8 cellular contexts compared by ENCODE assay signal in genomic region chr10:68954904-68955303, GRCh38. TPM values are rescaled to one million over a fixed set of nuclear protein-coding genes. Genes with fewer than 3 reads are reported as not detected.
DNase-seq lines count a peak whose midpoint lies in the region; ATAC-seq, FAIRE-seq and TF ChIP-seq lines count a peak whose summit lies in the region.

No MANE protein-coding gene starts in this region.

- no peak overlapping the region for H2AK5ac ChIP-seq in trophoblast cell (ENCODE audit: low read length)

- H4K8ac ChIP-seq in trophoblast cell (ENCODE audit: low read depth, low read length) = peak overlapping the region; percentile 35

- H3K4me1 Mint-ChIP-seq in activated CD4-positive, alpha-beta T cell treated with anti-CD3 and anti-CD28 coated beads, Interleukin-2, amount 10 ng/mL, durations not matched to agents 24 days and 14 days = peaks cover 23% of the 10 kb centered on the region
- peaks cover 21 to 29% of the 10 kb centered on the region in 2 donors for H3K4me1 Mint-ChIP-seq in effector memory CD8-positive, alpha-beta T cell (ENCODE audit: low read depth in 2 of 2)

- no peak overlapping the region for H4K91ac ChIP-seq in trophoblast cell (ENCODE audit: low read depth, low read length)

- H3K9me3 ChIP-seq in NT2/D1 (ENCODE audit: insufficient read depth, low read length) (no peaks in the 10 kb centered on the region), trophoblast cell (ENCODE audit: insufficient read depth, low read depth, low read length) (peaks cover 2% of the 10 kb centered on the region), small intestine (ENCODE audit: control insufficient read depth, low read depth) (no peaks in the 10 kb centered on the region)

- peak; percentile 56 for DNase-seq in activated CD4-positive, alpha-beta T cell treated with anti-CD3 and anti-CD28 coated beads, Interleukin-2, amount 10 ng/mL, durations not matched to agents 24 days and 14 days
- DNase-seq in activated CD4-positive, alpha-beta T cell treated with anti-CD3 and anti-CD28 coated beads, Interleukin-2, amount 50 U/mL, for 4 hours = no peak
- DNase-seq in NT2/D1 (ENCODE audit: low read depth, low spot score) (no peak), trophoblast cell (no peak), small intestine (no peak), RKO (ENCODE audit: low spot score) (no peak)
- DNase-seq in effector memory CD8-positive, alpha-beta T cell = no peak

- H3K4me3 ChIP-seq in NT2/D1 (ENCODE audit: insufficient read length, low read depth) (peak overlapping the region; percentile 10), trophoblast cell (ENCODE audit: low read depth, low read length) (no peak overlapping the region), small intestine (ENCODE audit: low read depth in 1 of 2, low read length in 2 of 2) (no peak overlapping the region)

- no peak overlapping the region for H3K4ac ChIP-seq in trophoblast cell (ENCODE audit: low read depth, low read length)

- peaks cover 4% of the 10 kb centered on the region for H3K79me1 ChIP-seq in trophoblast cell (ENCODE audit: low read length)

- no peak overlapping the region for H2BK12ac ChIP-seq in trophoblast cell (ENCODE audit: low read length)

- H2BK5ac ChIP-seq in trophoblast cell (ENCODE audit: low read depth, low read length, poor library complexity) = no peak overlapping the region

- no peaks in the 10 kb centered on the region for H3K27me3 ChIP-seq in NT2/D1 (ENCODE audit: insufficient read depth, insufficient read length)
- no peaks in the 10 kb centered on the region for H3K27me3 ChIP-seq in trophoblast cell (ENCODE audit: insufficient read depth, low read length)
- no peaks in the 10 kb centered on the region for H3K27me3 ChIP-seq in small intestine (ENCODE audit: control insufficient read depth in 2 of 2, insufficient read depth in 2 of 2, low read length in 2 of 2)

- peak overlapping the region; percentile 84 for H3K27ac Mint-ChIP-seq in activated CD4-positive, alpha-beta T cell treated with anti-CD3 and anti-CD28 coated beads, Interleukin-2, amount 10 ng/mL, durations not matched to agents 24 days and 14 days
- H3K27ac Mint-ChIP-seq in effector memory CD8-positive, alpha-beta T cell = peak overlapping the region; percentile 98 to 100

- peaks cover 19% of the 10 kb centered on the region for H3K79me2 ChIP-seq in trophoblast cell (ENCODE audit: control insufficient read depth, insufficient read depth, low read length, poor library complexity)

- peaks cover 28% of the 10 kb centered on the region for H3K36me3 ChIP-seq in NT2/D1 (ENCODE audit: insufficient read depth, insufficient read length, low read length)
- peaks cover 2 to 7% of the 10 kb centered on the region in 2 experiments for H3K36me3 ChIP-seq in trophoblast cell (ENCODE audit: control insufficient read depth in 1 of 2, insufficient read depth in 2 of 2, low read length in 2 of 2)
- no peaks in the 10 kb centered on the region for H3K36me3 ChIP-seq in small intestine (ENCODE audit: control insufficient read depth in 2 of 2, insufficient read depth in 2 of 2, low read length in 2 of 2)

- no peak overlapping the region for H3K27ac ChIP-seq in trophoblast cell (ENCODE audit: low read depth, low read length)
- H3K27ac ChIP-seq in small intestine (ENCODE audit: low read depth in 1 of 2, low read length in 1 of 2) = no peak overlapping the region

- H3K9ac ChIP-seq in NT2/D1 (ENCODE audit: insufficient read length, low read depth) (no peak overlapping the region), trophoblast cell (ENCODE audit: low read length) (no peak overlapping the region)

- no CpG with 5 or more reads among the region's 12 CpGs for WGBS in trophoblast cell (ENCODE audit: extremely low coverage, insufficient coverage, insufficient read length)
- 89 to 94% (median 90%) methylated on average over 12 of the region's 12 CpGs for WGBS in small intestine, 3 donors

- no peak overlapping the region for H3K23ac ChIP-seq in trophoblast cell (ENCODE audit: low read length)

- H3K4me2 ChIP-seq in trophoblast cell (ENCODE audit: low read length) = no peak overlapping the region

- intact Hi-C loops in activated CD4-positive, alpha-beta T cell treated with anti-CD3 and anti-CD28 coated beads, Interleukin-2, amount 10 ng/mL, durations not matched to agents 24 days and 14 days (cut with micrococcal nuclease) = no loop called here

- no peak overlapping the region for H3K18ac ChIP-seq in trophoblast cell (ENCODE audit: low read length)

- no peaks in the 10 kb centered on the region for H3K9me3 Mint-ChIP-seq in activated CD4-positive, alpha-beta T cell treated with anti-CD3 and anti-CD28 coated beads, Interleukin-2, amount 10 ng/mL, durations not matched to agents 24 days and 14 days
- H3K9me3 Mint-ChIP-seq in effector memory CD8-positive, alpha-beta T cell = no peaks in the 10 kb centered on the region

- H3K36me3 Mint-ChIP-seq in activated CD4-positive, alpha-beta T cell treated with anti-CD3 and anti-CD28 coated beads, Interleukin-2, amount 10 ng/mL, durations not matched to agents 24 days and 14 days (ENCODE audit: low read depth) = peaks cover 43% of the 10 kb centered on the region
- peaks cover 38% of the 10 kb centered on the region for H3K36me3 Mint-ChIP-seq in effector memory CD8-positive, alpha-beta T cell (ENCODE audit: insufficient read depth)

- H3K4me3 Mint-ChIP-seq in activated CD4-positive, alpha-beta T cell treated with anti-CD3 and anti-CD28 coated beads, Interleukin-2, amount 10 ng/mL, durations not matched to agents 24 days and 14 days = peak overlapping the region; percentile 93
- peak overlapping the region; percentile 95 to 100 for H3K4me3 Mint-ChIP-seq in effector memory CD8-positive, alpha-beta T cell

- FAIRE-seq in small intestine (lab: Jason Lieb, UNC) = no peak

- H3K14ac ChIP-seq in trophoblast cell (ENCODE audit: low read length) = no peak overlapping the region

- ATAC-seq in effector memory CD8-positive, alpha-beta T cell (replicated peaks) = no peak
- no peak for ATAC-seq in GM18505 (IDR thresholded peaks at IDR 0.05; ENCODE audit: unreplicated experiment)

- TF ChIP-seq POLR2A in GM18505 (IDR thresholded peaks at IDR 0.05; ENCODE audit: borderline replicate concordance, extremely low read depth, insufficient read depth, insufficient read length) = no peak

- no peaks in the 10 kb centered on the region for H3K27me3 Mint-ChIP-seq in activated CD4-positive, alpha-beta T cell treated with anti-CD3 and anti-CD28 coated beads, Interleukin-2, amount 10 ng/mL, durations not matched to agents 24 days and 14 days
- no peaks in the 10 kb centered on the region for H3K27me3 Mint-ChIP-seq in effector memory CD8-positive, alpha-beta T cell

- H4K12ac ChIP-seq in trophoblast cell (ENCODE audit: low read depth, low read length) = no peak overlapping the region

- H2BK120ac ChIP-seq in trophoblast cell (ENCODE audit: insufficient read depth, low read length, poor library complexity) = no peak overlapping the region

- H2AFZ ChIP-seq in trophoblast cell (ENCODE audit: insufficient read depth, low read length, poor library complexity) = no peak overlapping the region

- H3K4me1 ChIP-seq in NT2/D1 (ENCODE audit: insufficient read depth, insufficient read length) = peaks cover 2% of the 10 kb centered on the region
- peaks cover 0 to 2% of the 10 kb centered on the region in 2 experiments for H3K4me1 ChIP-seq in trophoblast cell (ENCODE audit: control insufficient read depth in 1 of 2, insufficient read depth in 2 of 2, low read length in 2 of 2)
- H3K4me1 ChIP-seq in small intestine (ENCODE audit: control insufficient read depth in 2 of 2, insufficient read depth in 1 of 2, low read depth in 1 of 2, low read length in 1 of 2) = peaks cover 1 to 2% of the 10 kb centered on the region in 2 donors

RNA-seq across cellular contexts. Expression of gene DDX21, which starts 1.1 kb away (rescaled TPM):
- 284 and 286 TPM in 2 replicates for total RNA-seq in activated CD4-positive, alpha-beta T cell treated with anti-CD3 and anti-CD28 coated beads, Interleukin-2, amount 10 ng/mL, durations not matched to agents 24 days and 14 days
- polyA plus RNA-seq in trophoblast cell (2013) = 117 and 122 TPM in 2 replicates
- polyA plus RNA-seq in small intestine = 10 to 100 TPM; 14.1 to 40.5 (median 16.5) TPM

RNA-seq across cellular contexts. Expression of gene KIFBP, which starts 33.7 kb away (rescaled TPM):
- total RNA-seq in activated CD4-positive, alpha-beta T cell treated with anti-CD3 and anti-CD28 coated beads, Interleukin-2, amount 10 ng/mL, durations not matched to agents 24 days and 14 days = 15.0 TPM in 2 replicates
- polyA plus RNA-seq in trophoblast cell (2013) = 17.9 and 18.2 TPM in 2 replicates
- 10 to 100 TPM; 10.3 to 14.5 (median 12.0) TPM for polyA plus RNA-seq in small intestine

RNA-seq across cellular contexts. Expression of gene DDX50, which starts 53.8 kb away (rescaled TPM):
- 60.2 and 63.0 TPM in 2 replicates for total RNA-seq in activated CD4-positive, alpha-beta T cell treated with anti-CD3 and anti-CD28 coated beads, Interleukin-2, amount 10 ng/mL, durations not matched to agents 24 days and 14 days
- 31.1 and 31.4 TPM in 2 replicates for polyA plus RNA-seq in trophoblast cell (2013)
- polyA plus RNA-seq in small intestine = 10 to 100 TPM; 12.3 to 25.3 (median 18.6) TPM
